9 cellular contexts compared by ENCODE assay signal in genomic region chr11:95108159-95108611, GRCh38. TPM values are rescaled to one million over a fixed set of nuclear protein-coding genes. Genes with fewer than 3 reads are reported as not detected.
DNase-seq lines count a peak whose midpoint lies in the region; ATAC-seq, FAIRE-seq and TF ChIP-seq lines count a peak whose summit lies in the region.
"Had no signal": no experiment of that assay in that cellular context is flagged by ENCODE, and none has a peak within 500 bp of the region (broad histone marks: within the 10 kb centered on the region; RNA-seq: fewer than 3 reads in every experiment).

No MANE protein-coding gene starts in this region.

- no peak overlapping the region for H3K27ac Mint-ChIP-seq in activated naive CD4-positive, alpha-beta T cell treated with anti-CD3 and anti-CD28 coated beads, Interleukin-2, amount 10 ng/mL, durations not matched to agents 7 days and 5 days
- peak overlapping the region in 1 of 7 donors; percentile 53 for H3K27ac Mint-ChIP-seq in CD4-positive, alpha-beta memory T cell

- no peaks in the 10 kb centered on the region for H3K27me3 Mint-ChIP-seq in activated naive CD4-positive, alpha-beta T cell treated with anti-CD3 and anti-CD28 coated beads, Interleukin-2, amount 10 ng/mL, durations not matched to agents 7 days and 5 days
- H3K27me3 Mint-ChIP-seq in CD4-positive, alpha-beta memory T cell, result no peaks in the 10 kb centered on the region

- POLR2A ChIA-PET in CD4-positive, alpha-beta memory T cell (lab: Charles Lee; ENCODE audit: partially characterized antibody), result interaction anchor here (1.4 kb wide), 1 partner anchor 19 kb away, joined by 6 read pairs; the partner anchor contains the start of gene ENDOD1

- no peak for TF ChIP-seq CTCF in breast epithelium (IDR thresholded peaks at IDR 0.05)
- no peak for TF ChIP-seq CTCF in keratinocyte (optimal IDR thresholded peaks at IDR 0.05 in 1 of 3, IDR thresholded peaks at IDR 0.05 in 1 of 3, conservative IDR thresholded peaks at IDR 0.05 in 1 of 3; ENCODE audit: extremely low read depth in 1 of 3, insufficient read depth in 2 of 3, low read length in 3 of 3)

- intact Hi-C loops in breast epithelium (cut with DNase I; ENCODE audit: low total_unique reads), result no loop called here
- intact Hi-C loops in CD4-positive, alpha-beta memory T cell (cut with micrococcal nuclease), result no loop called here

- H3K9ac ChIP-seq in keratinocyte (ENCODE audit: control insufficient read depth, extremely low read depth, insufficient read depth, low read length) (peak overlapping the region; percentile 66), subcutaneous abdominal adipose tissue (ENCODE audit: low read length in 5 of 5) (peak overlapping the region in 2 of 5 donors; percentile 21 to 39)

- no peaks in the 10 kb centered on the region for H3K9me3 ChIP-seq in breast epithelium
- no peaks in the 10 kb centered on the region for H3K9me3 ChIP-seq in keratinocyte (ENCODE audit: control insufficient read depth, low read depth, low read length)
- no peaks in the 10 kb centered on the region for H3K9me3 ChIP-seq in subcutaneous abdominal adipose tissue (ENCODE audit: control insufficient read depth in 5 of 5, low read length in 5 of 5)
- no peaks in the 10 kb centered on the region for H3K9me3 ChIP-seq in CD4-positive, alpha-beta memory T cell (ENCODE audit: control insufficient read depth in 1 of 2, low read length in 2 of 2)

- no peaks in the 10 kb centered on the region for H3K4me1 Mint-ChIP-seq in activated naive CD4-positive, alpha-beta T cell treated with anti-CD3 and anti-CD28 coated beads, Interleukin-2, amount 10 ng/mL, durations not matched to agents 7 days and 5 days
- H3K4me1 Mint-ChIP-seq in CD4-positive, alpha-beta memory T cell, result peaks cover 0 to 15% (median 6%) of the 10 kb centered on the region in 4 donors

- H3K36me3 Mint-ChIP-seq in activated naive CD4-positive, alpha-beta T cell treated with anti-CD3 and anti-CD28 coated beads, Interleukin-2, amount 10 ng/mL, durations not matched to agents 7 days and 5 days, result peaks cover 5% of the 10 kb centered on the region
- peaks cover 19 to 35% of the 10 kb centered on the region in 2 donors for H3K36me3 Mint-ChIP-seq in CD4-positive, alpha-beta memory T cell

- H3K9me3 Mint-ChIP-seq in activated naive CD4-positive, alpha-beta T cell treated with anti-CD3 and anti-CD28 coated beads, Interleukin-2, amount 10 ng/mL, durations not matched to agents 7 days and 5 days, result no peaks in the 10 kb centered on the region
- H3K9me3 Mint-ChIP-seq in CD4-positive, alpha-beta memory T cell, result peaks cover 0 to 2% (median 0%) of the 10 kb centered on the region in 8 donors
- H3K9me3 Mint-ChIP-seq: activated T-cell treated with anti-CD3 and anti-CD28 coated beads, Interleukin-2, amount 50 U/mL, for 4 hours had no signal

- H3K4me3 ChIP-seq in breast epithelium (peak overlapping the region in 2 of 3 donors; percentile 19 to 34), keratinocyte (ENCODE audit: control insufficient read depth in 2 of 3, extremely low read depth in 1 of 3, insufficient read depth in 2 of 3, low read depth in 1 of 3, low read length in 3 of 3) (peak overlapping the region; percentile 16 to 41 (median 18)), subcutaneous abdominal adipose tissue (ENCODE audit: low read depth in 1 of 5, low read length in 5 of 5) (peak overlapping the region in 3 of 5 donors; percentile 1 to 25 (median 24))
- no peak overlapping the region for H3K4me3 ChIP-seq in CD4-positive, alpha-beta memory T cell (ENCODE audit: low read length in 2 of 2)

- H3K4me1 ChIP-seq in breast epithelium (peaks cover 3 to 5% of the 10 kb centered on the region in 2 donors), keratinocyte (ENCODE audit: control insufficient read depth, extremely low read depth, insufficient read depth, low read length) (peaks cover 45% of the 10 kb centered on the region), subcutaneous abdominal adipose tissue (ENCODE audit: control insufficient read depth in 5 of 5, insufficient read depth in 5 of 5, low read length in 5 of 5) (peaks cover 3 to 25% (median 9%) of the 10 kb centered on the region in 5 donors)
- H3K4me1 ChIP-seq in CD4-positive, alpha-beta memory T cell (ENCODE audit: insufficient read depth, low read length), result no peaks in the 10 kb centered on the region

- H3K27me3 ChIP-seq in breast epithelium, result no peaks in the 10 kb centered on the region
- no peaks in the 10 kb centered on the region for H3K27me3 ChIP-seq in keratinocyte (ENCODE audit: control insufficient read depth, extremely low read depth, insufficient read depth, low read length)
- H3K27me3 ChIP-seq in subcutaneous abdominal adipose tissue (ENCODE audit: control insufficient read depth in 5 of 5, insufficient read depth in 4 of 5, low read length in 5 of 5), result no peaks in the 10 kb centered on the region
- no peaks in the 10 kb centered on the region for H3K27me3 ChIP-seq in CD4-positive, alpha-beta memory T cell (ENCODE audit: insufficient read depth, low read length)

- dilution Hi-C loops in keratinocyte (cut with MboI; ENCODE audit: extremely low pct_ligation_motif_present, low sequenced_read_pairs), result no loop called here

- H4K20me1 ChIP-seq in keratinocyte (ENCODE audit: control insufficient read depth, extremely low read depth, insufficient read depth, low read length), result no peaks in the 10 kb centered on the region

- H3K4me2 ChIP-seq in keratinocyte (ENCODE audit: control insufficient read depth, extremely low read depth, insufficient read depth, low read depth, low read length), result peak overlapping the region; percentile 68

- peak; percentile 96 for FAIRE-seq in keratinocyte (lab: Jason Lieb, UNC)

- H3K79me2 ChIP-seq in keratinocyte (ENCODE audit: control insufficient read depth, insufficient read depth, low read length), result peaks cover 11% of the 10 kb centered on the region

- H3K27ac ChIP-seq in breast epithelium, result peak overlapping the region; percentile 85 to 86
- H3K27ac ChIP-seq in keratinocyte (ENCODE audit: control insufficient read depth, insufficient read depth, low read length), result peak overlapping the region; percentile 74
- peak overlapping the region; percentile 76 for H3K27ac ChIP-seq in subcutaneous abdominal adipose tissue (ENCODE audit: low read depth, low read length)
- H3K27ac ChIP-seq in CD4-positive, alpha-beta memory T cell (ENCODE audit: low read depth, low read length), result no peak overlapping the region

- H3K36me3 ChIP-seq in breast epithelium (no peaks in the 10 kb centered on the region), keratinocyte (ENCODE audit: control insufficient read depth in 2 of 2, extremely low read depth in 1 of 2, insufficient read depth in 2 of 2, low read length in 2 of 2) (no peaks in the 10 kb centered on the region), subcutaneous abdominal adipose tissue (ENCODE audit: control insufficient read depth in 5 of 5, insufficient read depth in 5 of 5, low read length in 5 of 5) (peaks cover 0 to 2% (median 0%) of the 10 kb centered on the region in 5 donors)
- peaks cover 9% of the 10 kb centered on the region for H3K36me3 ChIP-seq in CD4-positive, alpha-beta memory T cell (ENCODE audit: insufficient read depth, low read length)

- H3K9me1 ChIP-seq in keratinocyte (ENCODE audit: control insufficient read depth, extremely low read depth, insufficient read depth, low read length), result no peaks in the 10 kb centered on the region

- no peak overlapping the region for H3K4me3 Mint-ChIP-seq in activated naive CD4-positive, alpha-beta T cell treated with anti-CD3 and anti-CD28 coated beads, Interleukin-2, amount 10 ng/mL, durations not matched to agents 7 days and 5 days
- no peak overlapping the region for H3K4me3 Mint-ChIP-seq in CD4-positive, alpha-beta memory T cell
- H3K4me3 Mint-ChIP-seq: activated T-cell treated with anti-CD3 and anti-CD28 coated beads, Interleukin-2, amount 50 U/mL, for 4 hours had no signal

- TF ChIP-seq POLR2A in breast epithelium (IDR thresholded peaks at IDR 0.05), result no peak

- no peak for ATAC-seq in HG03039 (IDR thresholded peaks at IDR 0.05; ENCODE audit: unreplicated experiment)
- ATAC-seq: activated T-cell treated with anti-CD3 and anti-CD28 coated beads, Interleukin-2, amount 50 U/mL, for 4 hours had no signal

- CTCF ChIA-PET in activated naive CD4-positive, alpha-beta T cell treated with anti-CD3 and anti-CD28 coated beads, Interleukin-2, amount 10 ng/mL, durations not matched to agents 7 days and 5 days (lab: Charles Lee), result interaction anchor here (1.0 to 1.2 kb wide), 3 partner anchors 18 to 597 kb away, joined by 3 read pairs; partner anchors contain the start of gene ENDOD1
- CTCF ChIA-PET in CD4-positive, alpha-beta memory T cell (lab: Charles Lee; ENCODE audit: partially characterized antibody), result interaction anchor here (1.0 to 2.1 kb wide), 2 partner anchors 15 to 34 kb away, joined by 3 to 6 read pairs; no protein-coding TSS in a partner anchor

- DNase-seq in HPDE6-E6E7 (ENCODE audit: extremely low spot score) (peak; percentile 73), breast epithelium (ENCODE audit: low spot score in 2 of 2) (peak; percentile 63 to 64), keratinocyte (ENCODE audit: low read depth, low spot score) (no peak), NCI-H2029 treated with DMSO at 0.1 percent for 48 hours (lab: John Stamatoyannopoulos, UW) (no peak)
- DNase-seq in activated naive CD4-positive, alpha-beta T cell treated with anti-CD3 and anti-CD28 coated beads, Interleukin-2, amount 10 ng/mL, durations not matched to agents 7 days and 5 days, result no peak
- no peak for DNase-seq in CD4-positive, alpha-beta memory T cell
- DNase-seq: activated T-cell treated with anti-CD3 and anti-CD28 coated beads, Interleukin-2, amount 50 U/mL, for 4 hours had no signal

- peak overlapping the region; percentile 39 for H2AFZ ChIP-seq in keratinocyte (ENCODE audit: control insufficient read depth, low read length)

RNA-seq across cellular contexts. Expression of gene ENDOD1, which starts 18.5 kb away (rescaled TPM):
- total RNA-seq in breast epithelium, result 10 to 100 TPM; 19.7 to 49.8 (median 48.7) TPM
- polyA plus RNA-seq in keratinocyte, result 27.2 to 36.0 TPM (median 35.5 TPM) in 3 replicates
- 34.5 TPM for polyA plus RNA-seq in keratinocyte (2011; ENCODE audit: low read depth)
- 13.1 and 21.4 TPM in 2 replicates for polyA plus RNA-seq in keratinocyte (2011; cell fraction: cytosol; rRNA removed)
- polyA plus RNA-seq in keratinocyte (2011; cell fraction: nucleus; rRNA removed), result 44.5 and 53.7 TPM in 2 replicates
- polyA plus RNA-seq in keratinocyte (2012; ENCODE audit: low replicate concordance), result 33.8 and 50.7 TPM in 2 replicates
- polyA minus RNA-seq in keratinocyte, result 34.8 to 49.0 TPM (median 45.2 TPM) in 3 replicates
- polyA minus RNA-seq in keratinocyte (2011; cell fraction: cytosol; rRNA and poly(A)+ RNA removed), result 31.7 TPM
- polyA minus RNA-seq in keratinocyte (2011; cell fraction: nucleus; rRNA and poly(A)+ RNA removed), result 59.9 and 88.3 TPM in 2 replicates
- 10 to 100 TPM; 12.8 to 13.3 TPM for total RNA-seq in CD4-positive, alpha-beta memory T cell
- 10 to 100 TPM in 1 of 2 donors, 1 to 10 TPM in 1; 7.2 to 10.3 TPM for polyA plus RNA-seq in CD4-positive, alpha-beta memory T cell

RNA-seq across cellular contexts. Expression of gene SRSF8, which starts 41.5 kb away (rescaled TPM):
- 10 to 100 TPM; 35.4 to 52.4 (median 36.1) TPM for total RNA-seq in breast epithelium
- polyA plus RNA-seq in keratinocyte, result 37.8 to 47.7 TPM (median 43.0 TPM) in 3 replicates
- polyA plus RNA-seq in keratinocyte (2011; ENCODE audit: low read depth), result 15.7 TPM
- 35.3 and 57.1 TPM in 2 replicates for polyA plus RNA-seq in keratinocyte (2011; cell fraction: cytosol; rRNA removed)
- polyA plus RNA-seq in keratinocyte (2011; cell fraction: nucleus; rRNA removed), result 36.9 and 45.8 TPM in 2 replicates
- 39.3 and 49.9 TPM in 2 replicates for polyA plus RNA-seq in keratinocyte (2012; ENCODE audit: low replicate concordance)
- 11.3 to 25.0 TPM (median 21.3 TPM) in 3 replicates for polyA minus RNA-seq in keratinocyte
- polyA minus RNA-seq in keratinocyte (2011; cell fraction: cytosol; rRNA and poly(A)+ RNA removed), result 15.3 TPM
- 11.4 and 13.8 TPM in 2 replicates for polyA minus RNA-seq in keratinocyte (2011; cell fraction: nucleus; rRNA and poly(A)+ RNA removed)
- total RNA-seq in CD4-positive, alpha-beta memory T cell, result 100 to 1,000 TPM; 107 to 117 TPM
- polyA plus RNA-seq in CD4-positive, alpha-beta memory T cell, result 100 to 1,000 TPM; 104 to 147 TPM

RNA-seq across cellular contexts. Expression of gene KDM4F, which starts 59.0 kb away (rescaled TPM):
- total RNA-seq in breast epithelium, result not detected
- polyA plus RNA-seq in keratinocyte, result not detected in 3 replicates
- not detected for polyA plus RNA-seq in keratinocyte (2011; ENCODE audit: low read depth)
- not detected in 2 replicates for polyA plus RNA-seq in keratinocyte (2011; cell fraction: cytosol; rRNA removed)
- not detected in 2 replicates for polyA plus RNA-seq in keratinocyte (2011; cell fraction: nucleus; rRNA removed)
- not detected in 2 replicates for polyA plus RNA-seq in keratinocyte (2012; ENCODE audit: low replicate concordance)
- not detected in 3 replicates for polyA minus RNA-seq in keratinocyte
- not detected for polyA minus RNA-seq in keratinocyte (2011; cell fraction: cytosol; rRNA and poly(A)+ RNA removed)
- polyA minus RNA-seq in keratinocyte (2011; cell fraction: nucleus; rRNA and poly(A)+ RNA removed), result not detected in 2 replicates
- total RNA-seq in CD4-positive, alpha-beta memory T cell, result not detected
- polyA plus RNA-seq in CD4-positive, alpha-beta memory T cell, result not detected
- total RNA-seq: activated T-cell treated with anti-CD3 and anti-CD28 coated beads, Interleukin-2, amount 50 U/mL, for 4 hours had no signal

Comparison
In these comparisons a context has a peak if more than half of its experiments do, and no peak if none do; other contexts are left out.
1. DNase-seq: peak in HPDE6-E6E7 (single experiment) and breast epithelium (2 of 2); none in keratinocyte (single experiment), activated naive CD4-positive, alpha-beta T cell treated with anti-CD3 and anti-CD28 coated beads, Interleukin-2, amount 10 ng/mL, durations not matched to agents 7 days and 5 days (single experiment), NCI-H2029 treated with DMSO at 0.1 percent for 48 hours (single experiment) and CD4-positive, alpha-beta memory T cell (0 of 5).
2. H3K4me3 ChIP-seq: peak in breast epithelium (2 of 3), keratinocyte (3 of 3) and subcutaneous abdominal adipose tissue (3 of 5); none in CD4-positive, alpha-beta memory T cell (0 of 2).